ENCODE assay signal across 23 cellular contexts in genomic region chr16:69463876-69464275, GRCh38. TPM values are rescaled to one million over a fixed set of nuclear protein-coding genes. Genes with fewer than 3 reads are reported as not detected.
DNase-seq lines count a peak whose midpoint lies in the region; ATAC-seq, FAIRE-seq and TF ChIP-seq lines count a peak whose summit lies in the region.
"Had no signal": no experiment of that assay in that cellular context is flagged by ENCODE, and none has a peak within 500 bp of the region (broad histone marks: within the 10 kb centered on the region; RNA-seq: fewer than 3 reads in every experiment).

No MANE protein-coding gene starts in this region.

- no peak overlapping the region for H2AFZ ChIP-seq in OCI-LY3 (ENCODE audit: low read depth, low read length)

- peaks cover 38% of the 10 kb centered on the region for H3K36me3 ChIP-seq in OCI-LY3 (replicated peaks; ENCODE audit: low read depth, low read length)

- peaks cover 5 to 25% of the 10 kb centered on the region in 2 donors for H3K36me3 Mint-ChIP-seq in activated T-cell treated with anti-CD3 and anti-CD28 coated beads, Interleukin-2, amount 50 U/mL, for 72 hours (ENCODE audit: insufficient read depth in 2 of 2)
- peaks cover 47% of the 10 kb centered on the region for H3K36me3 Mint-ChIP-seq in stimulated activated effector memory CD8-positive, alpha-beta T cell treated with anti-CD3 and anti-CD28 coated beads, Interleukin-12 subunit alpha, Interleukin-12 subunit beta, amount 100 ng/mL, for 72 hours

- H4K20me1 ChIP-seq in OCI-LY3 (ENCODE audit: insufficient read depth, low read length): peaks cover 5% of the 10 kb centered on the region; the same call in 1 of the 2 replicates

- peak overlapping the region in 1 of 2 donors; percentile 81 for H3K4me3 Mint-ChIP-seq in activated T-cell treated with anti-CD3 and anti-CD28 coated beads, Interleukin-2, amount 50 U/mL, for 72 hours
- no peak overlapping the region for H3K4me3 Mint-ChIP-seq in stimulated activated effector memory CD8-positive, alpha-beta T cell treated with anti-CD3 and anti-CD28 coated beads, Interleukin-12 subunit alpha, Interleukin-12 subunit beta, amount 100 ng/mL, for 72 hours
- H3K4me3 Mint-ChIP-seq: activated CD8-positive, alpha-beta memory T cell treated with anti-CD3 and anti-CD28 coated beads, Interleukin-2, amount 10 ng/mL, durations not matched to agents 7 days and 5 days had no signal

- no peaks in the 10 kb centered on the region for H3K9me3 Mint-ChIP-seq in activated T-cell treated with anti-CD3 and anti-CD28 coated beads, Interleukin-2, amount 50 U/mL, for 72 hours
- H3K9me3 Mint-ChIP-seq in stimulated activated effector memory CD8-positive, alpha-beta T cell treated with anti-CD3 and anti-CD28 coated beads, Interleukin-12 subunit alpha, Interleukin-12 subunit beta, amount 100 ng/mL, for 72 hours: no peaks in the 10 kb centered on the region

- peaks cover 59% of the 10 kb centered on the region for H3K4me1 Mint-ChIP-seq in activated T-cell treated with anti-CD3 and anti-CD28 coated beads, Interleukin-2, amount 50 U/mL, for 72 hours (ENCODE audit: low read depth)
- peaks cover 25% of the 10 kb centered on the region for H3K4me1 Mint-ChIP-seq in stimulated activated effector memory CD8-positive, alpha-beta T cell treated with anti-CD3 and anti-CD28 coated beads, Interleukin-12 subunit alpha, Interleukin-12 subunit beta, amount 100 ng/mL, for 72 hours

- H3K27ac Mint-ChIP-seq in activated T-cell treated with anti-CD3 and anti-CD28 coated beads, Interleukin-2, amount 50 U/mL, for 72 hours: peak overlapping the region; percentile 95
- H3K27ac Mint-ChIP-seq in stimulated activated effector memory CD8-positive, alpha-beta T cell treated with anti-CD3 and anti-CD28 coated beads, Interleukin-12 subunit alpha, Interleukin-12 subunit beta, amount 100 ng/mL, for 72 hours: peak overlapping the region; percentile 86

- no peaks in the 10 kb centered on the region for H3K27me3 ChIP-seq in OCI-LY3 (ENCODE audit: low read depth, low read length)
- H3K27me3 ChIP-seq: stomach had no signal

- no peak for FAIRE-seq in H54 (lab: Jason Lieb, UNC)
- FAIRE-seq: GM12891 had no signal

- H3K4me3 ChIP-seq in OCI-LY3 (ENCODE audit: low read length): no peak overlapping the region
- H3K4me3 ChIP-seq: K562, mucosa of descending colon, stomach had no signal

- ATAC-seq in activated T-cell treated with anti-CD3 and anti-CD28 coated beads, Interleukin-2, amount 50 U/mL, for 72 hours (replicated peaks in 1 of 2): no peak
- ATAC-seq in stimulated activated effector memory CD8-positive, alpha-beta T cell treated with anti-CD3 and anti-CD28 coated beads, Interleukin-12 subunit alpha, Interleukin-12 subunit beta, amount 100 ng/mL, for 72 hours: no peak
- ATAC-seq: activated CD8-positive, alpha-beta memory T cell treated with anti-CD3 and anti-CD28 coated beads, Interleukin-2, amount 10 ng/mL, durations not matched to agents 7 days and 5 days; K562; mucosa of descending colon had no signal

- H3K27ac ChIP-seq in OCI-LY3 (ENCODE audit: low read length): no peak overlapping the region
- H3K27ac ChIP-seq: stomach, WERI-Rb-1 had no signal

- TF ChIP-seq POLR2A in H54 (IDR thresholded peaks at IDR 0.05; ENCODE audit: low read depth, low read length): no peak

- TF ChIP-seq CTCF in OCI-LY3 (IDR thresholded peaks at IDR 0.05; ENCODE audit: low read depth, low read length): no peak

- H3K79me2 ChIP-seq in OCI-LY3 (ENCODE audit: low read length): peaks cover 9% of the 10 kb centered on the region; the same call in 1 of the 2 replicates

- no peak overlapping the region for H3K9ac ChIP-seq in OCI-LY3 (ENCODE audit: low read length)

- no peak for DNase-seq in activated T-cell treated with anti-CD3 and anti-CD28 coated beads, Interleukin-2, amount 50 U/mL, for 72 hours
- DNase-seq in activated T-cell treated with anti-CD3 and anti-CD28 coated beads for 4 hours: no peak
- peak; percentile 73 for DNase-seq in globus pallidus (ENCODE audit: low spot score)
- no peak for DNase-seq in stimulated activated effector memory CD8-positive, alpha-beta T cell treated with anti-CD3 and anti-CD28 coated beads, Interleukin-12 subunit alpha, Interleukin-12 subunit beta, amount 100 ng/mL, for 72 hours (ENCODE audit: low spot score in 2 of 2)
- DNase-seq in UCSD-AML1 (lab: John Stamatoyannopoulos, UW; ENCODE audit: unreplicated experiment): no peak
- DNase-seq in effector CD4-positive, alpha-beta T cell: no peak
- DNase-seq in H54 (ENCODE audit: insufficient read length, low spot score): no peak
- DNase-seq: activated CD8-positive, alpha-beta memory T cell treated with anti-CD3 and anti-CD28 coated beads, Interleukin-2, amount 10 ng/mL, durations not matched to agents 7 days and 5 days; activated gamma-delta T cell treated with Interleukin-2 at 50 U/mL for 16 hours; aorta; Calu3; cerebellar nuclear complex; GF-D8; mucosa of descending colon; NCI-H187; NCI-H345; NK-92 treated with Interleukin-12 subunit alpha and Interleukin-12 subunit beta, amount 100 ng/mL, for 24 hours; stimulated activated CD4-positive, alpha-beta T cell treated with anti-CD3 and anti-CD28 coated beads, Interleukin-2, amount 100 ng/mL, for 24 hours; stomach; WERI-Rb-1 had no signal

- 0 out of 2 replicates have a peak overlapping the region, but pooled peaks have one; percentile 63 for H3K4me2 ChIP-seq in OCI-LY3 (ENCODE audit: low read length)

- H3K27me3 Mint-ChIP-seq in activated T-cell treated with anti-CD3 and anti-CD28 coated beads, Interleukin-2, amount 50 U/mL, for 72 hours (ENCODE audit: low read depth): no peaks in the 10 kb centered on the region
- H3K27me3 Mint-ChIP-seq: activated CD8-positive, alpha-beta memory T cell treated with anti-CD3 and anti-CD28 coated beads, Interleukin-2, amount 10 ng/mL, durations not matched to agents 7 days and 5 days had no signal

- H3K9me3 ChIP-seq in OCI-LY3 (ENCODE audit: insufficient read depth, low read length): no peaks in the 10 kb centered on the region
- H3K9me3 ChIP-seq: mucosa of descending colon, stomach had no signal

- H3K4me1 ChIP-seq in OCI-LY3 (ENCODE audit: low read length): peaks cover 55% of the 10 kb centered on the region

RNA-seq across cellular contexts. Expression of gene CYB5B, which starts 39.5 kb away (rescaled TPM):
- 100 to 1,000 TPM; 176 to 197 TPM for total RNA-seq in activated T-cell treated with anti-CD3 and anti-CD28 coated beads, Interleukin-2, amount 50 U/mL, for 72 hours
